Comparison of ENCODE assay signal across 24 cellular contexts in genomic region chr5:26519245-26519644, GRCh38.
"Had no signal": no experiment of that assay in that cellular context is flagged by ENCODE, and none has a peak within 500 bp of the region (broad histone marks: within the 10 kb centered on the region; RNA-seq: fewer than 3 reads in every experiment).

No MANE protein-coding gene starts in this region.

- H3K27me3 ChIP-seq: dorsolateral prefrontal cortex, esophagus muscularis mucosa, foreskin keratinocyte, gastroesophageal sphincter, heart left ventricle, hepatocyte had no signal

- H3K4me1 ChIP-seq: esophagus muscularis mucosa, foreskin keratinocyte, gastroesophageal sphincter, heart left ventricle, left ventricle myocardium inferior, lower lobe of right lung had no signal

- H2AFZ ChIP-seq: hepatocyte had no signal

- H3K27ac ChIP-seq: coronary artery, dorsolateral prefrontal cortex, esophagus muscularis mucosa, foreskin keratinocyte, gastroesophageal sphincter, heart left ventricle, hepatocyte, left ventricle myocardium inferior, lower lobe of right lung had no signal

- H3K4me2 ChIP-seq: hepatocyte had no signal

- H3K4me3 ChIP-seq: coronary artery, dorsolateral prefrontal cortex, esophagus muscularis mucosa, gastroesophageal sphincter, heart left ventricle, hepatocyte, left ventricle myocardium inferior, lower lobe of right lung, mucosa of descending colon had no signal

- H3K36me3 ChIP-seq: esophagus muscularis mucosa, gastroesophageal sphincter, heart left ventricle, left ventricle myocardium inferior, lower lobe of right lung had no signal

- H3K27ac Mint-ChIP-seq: immature natural killer cell, mesothelial cell of epicardium, naive B cell had no signal

- ATAC-seq: foreskin keratinocyte, gastroesophageal sphincter, heart left ventricle, left colon, left lobe of liver, lower lobe of right lung, mucosa of descending colon had no signal

- H3K4me3 Mint-ChIP-seq: immature natural killer cell, mesothelial cell of epicardium had no signal

- H3K36me3 Mint-ChIP-seq: immature natural killer cell, mesothelial cell of epicardium, naive B cell had no signal

- DNase-seq: dermis blood vessel endothelial cell; dorsolateral prefrontal cortex; effector CD4-positive, alpha-beta T cell; effector memory CD4-positive, alpha-beta T cell; foreskin keratinocyte; heart left ventricle; hypothalamus; immature natural killer cell; islet precursor cell; kidney; kidney glomerular epithelial cell; left colon; left ventricle myocardium inferior; lower lobe of right lung; mesenchymal stem cell; mucosa of descending colon; naive B cell had no signal

- H3K79me2 ChIP-seq: hepatocyte had no signal

- H3K27me3 Mint-ChIP-seq: naive B cell had no signal

- H3K4me1 Mint-ChIP-seq: immature natural killer cell, mesothelial cell of epicardium, naive B cell had no signal

- H3K9me3 ChIP-seq: esophagus muscularis mucosa, lower lobe of right lung had no signal

- FAIRE-seq: endothelial cell of umbilical vein had no signal
